31 cellular contexts compared by ENCODE assay signal in the genomic region with DNA sequence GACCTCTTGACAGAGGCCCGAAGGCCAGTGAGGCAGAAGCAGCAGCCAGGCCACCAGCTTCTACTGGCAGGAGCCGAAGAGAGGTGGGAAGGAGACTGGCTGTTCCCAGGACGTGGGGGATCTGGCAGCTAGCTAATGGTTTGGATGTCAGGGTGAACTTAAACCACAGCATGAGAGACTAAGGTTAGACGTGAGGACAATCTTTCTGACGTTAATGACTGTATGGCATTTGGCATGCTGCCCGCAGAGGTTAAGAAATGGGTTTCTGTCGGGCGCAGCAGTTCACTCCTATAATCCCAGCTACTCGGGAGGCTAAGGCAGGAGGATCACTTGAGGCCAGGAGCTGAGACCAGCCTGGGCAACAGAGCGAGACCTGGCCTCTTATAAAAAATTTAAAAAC. TPM values are rescaled to one million over a fixed set of nuclear protein-coding genes. Genes with fewer than 3 reads are reported as not detected.
"Had no signal": no experiment of that assay in that cellular context is flagged by ENCODE, and none has a peak within 500 bp of the region (broad histone marks: within the 10 kb centered on the region; RNA-seq: fewer than 3 reads in every experiment).

No MANE protein-coding gene starts in this region.

- H3K36me3 ChIP-seq: gastroesophageal sphincter, sigmoid colon, suprapubic skin had no signal

- H3K27me3 ChIP-seq: gastroesophageal sphincter, sigmoid colon had no signal

- DNase-seq: activated CD4-positive, alpha-beta memory T cell treated with anti-CD3 and anti-CD28 coated beads, Interleukin-2, amount 10 ng/mL, durations not matched to agents 7 days and 5 days; activated CD4-positive, alpha-beta T cell treated with anti-CD3 and anti-CD28 coated beads, Interleukin-2, amount 10 ng/mL, durations not matched to agents 24 days and 14 days; activated CD4-positive, CD25-positive, alpha-beta regulatory T cell treated with anti-CD3 and anti-CD28 coated beads, Interleukin-2, amount 50 U/mL, for 72 hours; activated CD8-positive, alpha-beta memory T cell treated with anti-CD3 and anti-CD28 coated beads, Interleukin-2, amount 50 U/mL, for 48 hours; activated gamma-delta T cell treated with Interleukin-2 at 50 U/mL for 16 hours; activated naive CD4-positive, alpha-beta T cell treated with anti-CD3 and anti-CD28 coated beads, Interleukin-2, amount 50 U/mL, for 16 hours; activated T-cell treated with anti-CD3 and anti-CD28 coated beads, Interleukin-2, amount 50 U/mL, for 4 hours; amniotic stem cell; effector CD8-positive, alpha-beta T cell; head of caudate nucleus; hypothalamus; immature natural killer cell; kidney; midbrain; naive thymus-derived CD8-positive, alpha-beta T cell; occipital lobe; psoas muscle; sigmoid colon; stimulated activated CD4-positive, alpha-beta T cell treated with anti-CD3 and anti-CD28 coated beads, Interleukin-2, amount 100 ng/mL, for 24 hours; stimulated activated naive CD4-positive, alpha-beta T cell; tibial artery had no signal

- FAIRE-seq: astrocyte, colon, endometrium, kidney, TTC549 had no signal

- H3K4me3 ChIP-seq: gastroesophageal sphincter, psoas muscle, sigmoid colon, smooth muscle cell, suprapubic skin, tibial artery had no signal

- H3K9me3 ChIP-seq: gastroesophageal sphincter, psoas muscle, sigmoid colon, suprapubic skin, tibial artery had no signal

- H3K27ac ChIP-seq: gastroesophageal sphincter, parathyroid adenoma, psoas muscle, sigmoid colon, suprapubic skin, tibial artery had no signal

- H3K4me1 ChIP-seq: gastroesophageal sphincter, parathyroid adenoma, psoas muscle, sigmoid colon had no signal

RNA-seq across cellular contexts. Expression of a gene that starts 6.3 kb away (rescaled TPM):
- polyA plus RNA-seq: fibroblast of lung; immature natural killer cell; naive thymus-derived CD8-positive, alpha-beta T cell had no signal

RNA-seq across cellular contexts. Expression of a gene that starts 7.0 kb away (rescaled TPM):
- polyA plus RNA-seq: immature natural killer cell; naive thymus-derived CD8-positive, alpha-beta T cell had no signal

RNA-seq across cellular contexts. Expression of a gene that starts 16.4 kb away (rescaled TPM):
- polyA plus RNA-seq: immature natural killer cell; naive thymus-derived CD8-positive, alpha-beta T cell had no signal

RNA-seq across cellular contexts. Expression of a gene that starts 22.0 kb away (rescaled TPM):
- polyA plus RNA-seq: immature natural killer cell; liver; naive thymus-derived CD8-positive, alpha-beta T cell; smooth muscle cell had no signal

RNA-seq across cellular contexts. Expression of a gene that starts 30.8 kb away (rescaled TPM):
- polyA plus RNA-seq: fibroblast of lung; immature natural killer cell; liver; naive thymus-derived CD8-positive, alpha-beta T cell; psoas muscle; sigmoid colon; smooth muscle cell had no signal
